In the genomic region with DNA sequence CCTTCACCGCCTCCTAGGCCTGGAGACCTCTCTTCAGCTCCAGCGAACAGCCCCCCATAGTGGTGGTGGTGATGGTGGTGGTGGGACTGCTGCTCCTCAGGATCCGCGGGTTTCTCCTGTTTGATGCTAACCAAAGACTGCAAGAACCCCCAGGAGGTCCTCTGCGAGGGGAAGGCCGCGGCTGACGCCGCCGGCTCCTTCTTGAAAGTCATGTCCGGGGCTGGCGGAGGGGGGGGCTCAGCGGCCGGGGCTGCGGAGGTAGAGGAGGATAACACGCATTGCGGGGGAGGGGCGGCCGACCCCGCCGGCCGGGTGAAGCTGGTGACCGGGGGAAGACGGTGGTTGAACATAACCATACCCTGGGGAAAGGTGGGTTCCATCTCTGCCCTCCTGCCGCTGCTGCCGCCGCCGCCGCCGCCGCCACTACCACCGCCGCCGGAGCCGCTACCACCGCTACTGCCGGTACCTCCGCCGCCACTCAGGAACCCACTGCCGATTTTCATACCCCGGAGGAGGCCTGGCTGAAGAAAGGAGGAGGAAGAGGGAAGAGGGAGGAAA, we compare ENCODE assay signal across 8 cellular contexts. TPM values are rescaled to one million over a fixed set of nuclear protein-coding genes. Genes with fewer than 3 reads are reported as not detected.
DNase-seq lines count a peak whose midpoint lies in the region; ATAC-seq and TF ChIP-seq lines count a peak whose summit lies in the region.

No MANE protein-coding gene starts in this region.

- no CpG with 5 or more reads among the region's 41 CpGs for WGBS in trophoblast cell (ENCODE audit: extremely low coverage, insufficient coverage, insufficient read length)

- peak; percentile 21 for ATAC-seq in CD8-positive, alpha-beta T cell
- ATAC-seq in GM21381 (IDR thresholded peaks at IDR 0.05; ENCODE audit: unreplicated experiment): peak; percentile 25

- peaks cover 8% of the 10 kb centered on the region for H3K79me1 ChIP-seq in trophoblast cell (ENCODE audit: low read length)

- TF ChIP-seq POLR2A in uterus (IDR thresholded peaks at IDR 0.05): no peak

- H3K27me3 Mint-ChIP-seq in CD8-positive, alpha-beta T cell (ENCODE audit: low read depth): no peaks in the 10 kb centered on the region
- peaks cover 2% of the 10 kb centered on the region for H3K27me3 Mint-ChIP-seq in activated T-helper 1 cell treated with anti-CD3 and anti-CD28 coated beads, Interleukin-12 subunit alpha, Interleukin-12 subunit beta, Interleukin-2, Interleukin-4 antibody, amounts not matched to agents 30 ng/mL and 10 ng/mL and 1 ng/mL, durations not matched to agents 14 hours and 24 hours and 36 hours (ENCODE audit: insufficient read depth)

- H4K8ac ChIP-seq in trophoblast cell (ENCODE audit: low read depth, low read length): peak overlapping the region; percentile 99

- H2BK120ac ChIP-seq in trophoblast cell (ENCODE audit: insufficient read depth, low read length, poor library complexity): peak overlapping the region; percentile 86

- H2AFZ ChIP-seq in trophoblast cell (ENCODE audit: insufficient read depth, low read length, poor library complexity): peak overlapping the region; percentile 98

- TF ChIP-seq CTCF in CD8-positive, alpha-beta T cell (IDR thresholded peaks at IDR 0.05): no peak
- no peak for TF ChIP-seq CTCF in uterus (IDR thresholded peaks at IDR 0.05)

- peaks cover 47% of the 10 kb centered on the region for H3K4me1 ChIP-seq in CD8-positive, alpha-beta T cell (ENCODE audit: insufficient read depth, low read length)
- H3K4me1 ChIP-seq in trophoblast cell (ENCODE audit: control insufficient read depth in 1 of 2, insufficient read depth in 2 of 2, low read length in 2 of 2): peaks cover 6 to 14% of the 10 kb centered on the region in 2 experiments
- H3K4me1 ChIP-seq in uterus: peaks cover 5 to 12% of the 10 kb centered on the region in 2 donors

- no peaks in the 10 kb centered on the region for H3K36me3 ChIP-seq in CD8-positive, alpha-beta T cell (ENCODE audit: insufficient read depth, low read length)
- H3K36me3 ChIP-seq in trophoblast cell (ENCODE audit: control insufficient read depth in 1 of 2, insufficient read depth in 2 of 2, low read length in 2 of 2): peaks cover 6 to 16% of the 10 kb centered on the region in 2 experiments
- H3K36me3 ChIP-seq in uterus: no peaks in the 10 kb centered on the region

- in situ Hi-C loops in KBM-7 (cut with MboI; ENCODE audit: low pct_unique_long_range_greater_than_20kb, low sequenced_read_pairs): no loop called here

- intact Hi-C loops in CD8-positive, alpha-beta T cell (cut with DNase I, micrococcal nuclease): loop anchor here (1.0 to 10.0 kb wide), 3 partner anchors 10 to 326 kb away; a partner anchor contains a TSS
- intact Hi-C loops in activated T-helper 1 cell treated with anti-CD3 and anti-CD28 coated beads, Interleukin-12 subunit alpha, Interleukin-12 subunit beta, Interleukin-2, Interleukin-4 antibody, amounts not matched to agents 30 ng/mL and 10 ng/mL and 1 ng/mL, durations not matched to agents 14 hours and 24 hours and 36 hours (cut with micrococcal nuclease): loop anchor here (2.0 kb wide), 1 partner anchor 28 kb away; no protein-coding TSS in a partner anchor
- intact Hi-C loops in uterus (cut with DNase I; ENCODE audit: low total_unique reads): no loop called here

- peak overlapping the region; percentile 84 for H3K4me2 ChIP-seq in trophoblast cell (ENCODE audit: low read length)

- POLR2A ChIA-PET in CD8-positive, alpha-beta T cell (lab: Charles Lee): no interaction called here

- peak overlapping the region; percentile 88 for H4K12ac ChIP-seq in trophoblast cell (ENCODE audit: low read depth, low read length)

- H3K27me3 ChIP-seq in CD8-positive, alpha-beta T cell (ENCODE audit: insufficient read depth, low read length): no peaks in the 10 kb centered on the region
- H3K27me3 ChIP-seq in trophoblast cell (ENCODE audit: insufficient read depth, low read length) (no peaks in the 10 kb centered on the region), uterus (no peaks in the 10 kb centered on the region)

- H3K4me3 Mint-ChIP-seq in CD8-positive, alpha-beta T cell: peak overlapping the region; percentile 99
- peak overlapping the region; percentile 98 for H3K4me3 Mint-ChIP-seq in activated T-helper 1 cell treated with anti-CD3 and anti-CD28 coated beads, Interleukin-12 subunit alpha, Interleukin-12 subunit beta, Interleukin-2, Interleukin-4 antibody, amounts not matched to agents 30 ng/mL and 10 ng/mL and 1 ng/mL, durations not matched to agents 14 hours and 24 hours and 36 hours

- H2AK5ac ChIP-seq in trophoblast cell (ENCODE audit: low read length): peak overlapping the region; percentile 75

- peak overlapping the region; percentile 34 for H2BK12ac ChIP-seq in trophoblast cell (ENCODE audit: low read length)

- H3K9me3 ChIP-seq in CD8-positive, alpha-beta T cell (ENCODE audit: low read length): no peaks in the 10 kb centered on the region
- H3K9me3 ChIP-seq in trophoblast cell (ENCODE audit: insufficient read depth, low read depth, low read length) (no peaks in the 10 kb centered on the region), uterus (no peaks in the 10 kb centered on the region)

- peaks cover 9% of the 10 kb centered on the region for H3K79me2 ChIP-seq in trophoblast cell (ENCODE audit: control insufficient read depth, insufficient read depth, low read length, poor library complexity)

- peak overlapping the region; percentile 89 for H3K14ac ChIP-seq in trophoblast cell (ENCODE audit: low read length)

- H3K9ac ChIP-seq in trophoblast cell (ENCODE audit: low read length): peak overlapping the region; percentile 96

- peak overlapping the region; percentile 91 for H3K18ac ChIP-seq in trophoblast cell (ENCODE audit: low read length)

- H3K27ac ChIP-seq in CD8-positive, alpha-beta T cell (ENCODE audit: low read depth, low read length): peak overlapping the region; percentile 71
- peak overlapping the region; percentile 21 for H3K27ac ChIP-seq in trophoblast cell (ENCODE audit: low read depth, low read length)
- H3K27ac ChIP-seq in uterus: peak overlapping the region; percentile 78 to 85

- H3K9me3 Mint-ChIP-seq in CD8-positive, alpha-beta T cell: peaks cover 3% of the 10 kb centered on the region
- no peaks in the 10 kb centered on the region for H3K9me3 Mint-ChIP-seq in activated T-helper 1 cell treated with anti-CD3 and anti-CD28 coated beads, Interleukin-12 subunit alpha, Interleukin-12 subunit beta, Interleukin-2, Interleukin-4 antibody, amounts not matched to agents 30 ng/mL and 10 ng/mL and 1 ng/mL, durations not matched to agents 14 hours and 24 hours and 36 hours

- H3K4ac ChIP-seq in trophoblast cell (ENCODE audit: low read depth, low read length): peak overlapping the region; percentile 96

- H3K36me3 Mint-ChIP-seq in CD8-positive, alpha-beta T cell: peaks cover 40% of the 10 kb centered on the region
- H3K36me3 Mint-ChIP-seq in activated T-helper 1 cell treated with anti-CD3 and anti-CD28 coated beads, Interleukin-12 subunit alpha, Interleukin-12 subunit beta, Interleukin-2, Interleukin-4 antibody, amounts not matched to agents 30 ng/mL and 10 ng/mL and 1 ng/mL, durations not matched to agents 14 hours and 24 hours and 36 hours (ENCODE audit: low read depth): peaks cover 48% of the 10 kb centered on the region

- peak overlapping the region; percentile 69 for H4K91ac ChIP-seq in trophoblast cell (ENCODE audit: low read depth, low read length)

- H3K4me3 ChIP-seq in CD8-positive, alpha-beta T cell (ENCODE audit: low read depth, low read length): peak overlapping the region; percentile 95
- H3K4me3 ChIP-seq in trophoblast cell (ENCODE audit: low read depth, low read length) (peak overlapping the region; percentile 99), uterus (peak overlapping the region; percentile 85 to 92)

- peak overlapping the region; percentile 98 for H3K27ac Mint-ChIP-seq in CD8-positive, alpha-beta T cell
- H3K27ac Mint-ChIP-seq in activated T-helper 1 cell treated with anti-CD3 and anti-CD28 coated beads, Interleukin-12 subunit alpha, Interleukin-12 subunit beta, Interleukin-2, Interleukin-4 antibody, amounts not matched to agents 30 ng/mL and 10 ng/mL and 1 ng/mL, durations not matched to agents 14 hours and 24 hours and 36 hours: peak overlapping the region; percentile 72

- peak overlapping the region; percentile 9 for H3K23ac ChIP-seq in trophoblast cell (ENCODE audit: low read length)

- peak overlapping the region; percentile 44 for H2BK5ac ChIP-seq in trophoblast cell (ENCODE audit: low read depth, low read length, poor library complexity)

- peak in 6 of 7 experiments; percentile 8 to 50 (median 36) for DNase-seq in CD8-positive, alpha-beta T cell
- DNase-seq in KBM-7 (peak; percentile 30), germinal center (ENCODE audit: low spot score) (peak; percentile 40), trophoblast cell (peak in 1 of 2 donors; percentile 20), uterus (peak; percentile 24 to 27), mesenteric fat pad (ENCODE audit: low spot score) (no peak)
- DNase-seq in activated T-helper 1 cell treated with anti-CD3 and anti-CD28 coated beads, Interleukin-12 subunit alpha, Interleukin-12 subunit beta, Interleukin-2, Interleukin-4 antibody, amounts not matched to agents 30 ng/mL and 10 ng/mL and 1 ng/mL, durations not matched to agents 14 hours and 24 hours and 36 hours (ENCODE audit: low spot score): peak; percentile 16

- peaks cover 56% of the 10 kb centered on the region for H3K4me1 Mint-ChIP-seq in CD8-positive, alpha-beta T cell (ENCODE audit: low read depth)
- peaks cover 68% of the 10 kb centered on the region for H3K4me1 Mint-ChIP-seq in activated T-helper 1 cell treated with anti-CD3 and anti-CD28 coated beads, Interleukin-12 subunit alpha, Interleukin-12 subunit beta, Interleukin-2, Interleukin-4 antibody, amounts not matched to agents 30 ng/mL and 10 ng/mL and 1 ng/mL, durations not matched to agents 14 hours and 24 hours and 36 hours (ENCODE audit: low read depth)

- CTCF ChIA-PET in CD8-positive, alpha-beta T cell (lab: Charles Lee): no interaction called here

RNA-seq across cellular contexts. Expression of a gene that starts 0.6 kb away (rescaled TPM):
- total RNA-seq in CD8-positive, alpha-beta T cell: 10 to 100 TPM; 31.0 to 32.9 TPM
- 23.5 and 24.1 TPM in 2 replicates for total RNA-seq in activated T-helper 1 cell treated with anti-CD3 and anti-CD28 coated beads, Interleukin-12 subunit alpha, Interleukin-12 subunit beta, Interleukin-2, Interleukin-4 antibody, amounts not matched to agents 30 ng/mL and 10 ng/mL and 1 ng/mL, durations not matched to agents 14 hours and 24 hours and 36 hours
- 15.2 and 15.3 TPM in 2 replicates for polyA plus RNA-seq in trophoblast cell (2013)
- total RNA-seq in uterus: 10 to 100 TPM; 15.3 to 24.7 (median 18.5) TPM
- 15.0 TPM for total RNA-seq in mesenteric fat pad

Comparison
In these comparisons a context has a peak if more than half of its experiments do, and no peak if none do; other contexts are left out.
1. H3K27ac ChIP-seq: peak in every context shown above with its lines; median percentile 82 in uterus; 71 in CD8-positive, alpha-beta T cell; 21 in trophoblast cell.